ENCODE assay signal across 1 cellular context in genomic region chr3:58798312-58798711, GRCh38.
TF ChIP-seq lines count a peak whose summit lies in the region.

No MANE protein-coding gene starts in this region.

TF ChIP-seq in IMR-90, 13 proteins besides CTCF, POLR2A, EP300 and RAD21 (continued from another document):
- TF ChIP-seq CHD1 (IDR thresholded peaks at IDR 0.05; ENCODE audit: low read depth, low read length), result no peak
- TF ChIP-seq SMC3 (IDR thresholded peaks at IDR 0.05; ENCODE audit: low read depth, low read length), result no peak
- no peak for TF ChIP-seq FOS (IDR thresholded peaks at IDR 0.05; ENCODE audit: low read depth, low read length)
- TF ChIP-seq USF2 (IDR thresholded peaks at IDR 0.05; ENCODE audit: low read depth, low read length), result no peak
- TF ChIP-seq MAZ (IDR thresholded peaks at IDR 0.05; ENCODE audit: borderline replicate concordance, low read depth, low read length), result no peak
- no peak for TF ChIP-seq MXI1 (IDR thresholded peaks at IDR 0.05; ENCODE audit: borderline replicate concordance, low read depth, low read length)
- TF ChIP-seq CEBPB (IDR thresholded peaks at IDR 0.05; ENCODE audit: low read depth, low read length), result no peak
- TF ChIP-seq NFE2L2 (IDR thresholded peaks at IDR 0.05; ENCODE audit: low read depth, low read length), result no peak
- no peak for TF ChIP-seq RCOR1 (IDR thresholded peaks at IDR 0.05; ENCODE audit: insufficient replicate concordance, low read length)
- TF ChIP-seq BHLHE40 (IDR thresholded peaks at IDR 0.05; ENCODE audit: low read depth, low read length), result no peak
TF ChIP-seq in IMR-90: peak in this region for 0.
